In genomic region chr22:16566421-16567151, GRCh38 we compare ENCODE assay signal across 16 cellular contexts. TPM values are rescaled to one million over a fixed set of nuclear protein-coding genes. Genes with fewer than 3 reads are reported as not detected.
"Had no signal": no experiment of that assay in that cellular context is flagged by ENCODE, and none has a peak within 500 bp of the region (broad histone marks: within the 10 kb centered on the region; RNA-seq: fewer than 3 reads in every experiment).

No MANE protein-coding gene starts in this region.

RNA-seq across cellular contexts. Expression of gene CCT8L2, which starts 26.0 kb away (rescaled TPM):
- total RNA-seq: dermis blood vessel endothelial cell, esophagus mucosa, esophagus squamous epithelium, gastrocnemius medialis, glomerular endothelial cell, heart right ventricle, kidney epithelial cell, left cardiac atrium, left lung, left ventricle myocardium superior, lower leg skin, lung, mammary epithelial cell, mononuclear cell, mucosa of gallbladder had no signal
- polyA plus RNA-seq: heart right ventricle, keratinocyte, lung, mammary epithelial cell had no signal
